ENCODE assay signal across 1 cellular context in genomic region chr2:20507166-20507692, GRCh38.
A peak's percentile ranks its signal among the peaks of the same experiment; 100 is the strongest.
TF ChIP-seq lines count a peak whose summit lies in the region.

No MANE protein-coding gene starts in this region.

TF ChIP-seq in GM12878, 131 proteins besides CTCF, POLR2A, EP300 and RAD21 (continued from another document):
- TF ChIP-seq ZBTB4 (CRISPR knock-in tag; IDR thresholded peaks at IDR 0.05) = no peak
- no peak for TF ChIP-seq CHD1 (IDR thresholded peaks at IDR 0.05; ENCODE audit: low read depth, low read length)
- no peak for TF ChIP-seq KDM1A (IDR thresholded peaks at IDR 0.05; ENCODE audit: borderline replicate concordance)
- TF ChIP-seq SUPT20H (IDR thresholded peaks at IDR 0.05; ENCODE audit: borderline replicate concordance, control insufficient read depth, low read depth, low read length) = no peak
- TF ChIP-seq NR2C2 (IDR thresholded peaks at IDR 0.05; ENCODE audit: borderline replicate concordance, control insufficient read depth, insufficient read length, low read depth) = no peak
- TF ChIP-seq RCOR1 (conservative IDR thresholded peaks at IDR 0.05; ENCODE audit: low read depth, low read length) = no peak
- peak; percentile 71 for TF ChIP-seq CREB1 (IDR thresholded peaks at IDR 0.05; ENCODE audit: low read depth)
- no peak for TF ChIP-seq SIN3A (IDR thresholded peaks at IDR 0.05; ENCODE audit: low read depth, low read length)
- TF ChIP-seq JUNB (IDR thresholded peaks at IDR 0.05) = no peak; the same call in 1 of the 2 replicates
- no peak for TF ChIP-seq ZNF622 (IDR thresholded peaks at IDR 0.05)
- no peak for TF ChIP-seq FOXK2 (IDR thresholded peaks at IDR 0.05)
- TF ChIP-seq RB1 (IDR thresholded peaks at IDR 0.05; ENCODE audit: borderline replicate concordance) = no peak
- no peak for TF ChIP-seq EZH2 (IDR thresholded peaks at IDR 0.05; ENCODE audit: borderline replicate concordance, control insufficient read depth, low read depth, low read length)
- TF ChIP-seq NKRF (conservative IDR thresholded peaks at IDR 0.05) = no peak
- peak; percentile 37; the same call in 1 of the 2 replicates for TF ChIP-seq PAX5 (IDR thresholded peaks at IDR 0.05; ENCODE audit: borderline replicate concordance, low read depth, low read length)
- TF ChIP-seq CREM (IDR thresholded peaks at IDR 0.05; ENCODE audit: low read depth) = peak; percentile 49; the same call in 1 of the 2 replicates
- TF ChIP-seq RUNX3 (IDR thresholded peaks at IDR 0.05; ENCODE audit: low read length) = peak; percentile 95
- peak; percentile 68 for TF ChIP-seq RELB (IDR thresholded peaks at IDR 0.05; ENCODE audit: low read depth)
- no peak for TF ChIP-seq HCFC1 (IDR thresholded peaks at IDR 0.05; ENCODE audit: low read length)
- TF ChIP-seq MTA3 (IDR thresholded peaks at IDR 0.05; ENCODE audit: borderline replicate concordance, low read length) = no peak
- no peak for TF ChIP-seq SPI1 (IDR thresholded peaks at IDR 0.05; ENCODE audit: borderline replicate concordance, insufficient read depth, low read depth, low read length)
- no peak for TF ChIP-seq ZNF384 (IDR thresholded peaks at IDR 0.05; ENCODE audit: borderline replicate concordance, low read depth, low read length)
- no peak for TF ChIP-seq YY1 (IDR thresholded peaks at IDR 0.05; ENCODE audit: low read depth, low read length)
- no peak for TF ChIP-seq SP1 (IDR thresholded peaks at IDR 0.05; ENCODE audit: low read depth, low read length)
- no peak for TF ChIP-seq CBX3 (IDR thresholded peaks at IDR 0.05; ENCODE audit: borderline replicate concordance, low read depth)
- TF ChIP-seq SREBF1 (IDR thresholded peaks at IDR 0.05; ENCODE audit: low read length) = no peak
- TF ChIP-seq TCF3 (IDR thresholded peaks at IDR 0.05; ENCODE audit: borderline replicate concordance, insufficient read depth, low read depth, low read length) = 0 out of 2 replicates have a peak, but pooled peaks have one; percentile 20
- TF ChIP-seq MEF2B (IDR thresholded peaks at IDR 0.05; ENCODE audit: partially characterized antibody, poor library complexity, severe bottlenecking) = no peak
- 0 out of 2 replicates have a peak, but pooled peaks have one; percentile 8 for TF ChIP-seq RAD51 (IDR thresholded peaks at IDR 0.05)
- TF ChIP-seq CEBPB (IDR thresholded peaks at IDR 0.05; ENCODE audit: borderline replicate concordance in 1 of 2, low read depth in 2 of 2, low read length in 2 of 2) = no peak
- TF ChIP-seq NFYA (IDR thresholded peaks at IDR 0.05; ENCODE audit: borderline replicate concordance, low read depth, low read length) = no peak
- TF ChIP-seq CBFB (IDR thresholded peaks at IDR 0.05; ENCODE audit: low read depth) = peak; percentile 62; the same call in 1 of the 2 replicates
- TF ChIP-seq SUZ12 (IDR thresholded peaks at IDR 0.05; ENCODE audit: unreplicated experiment) = no peak
- TF ChIP-seq SRF (IDR thresholded peaks at IDR 0.05; ENCODE audit: low read depth in 2 of 2, low read length in 2 of 2) = no peak
- no peak for TF ChIP-seq HDAC6 (IDR thresholded peaks at IDR 0.05; ENCODE audit: unreplicated experiment)
- TF ChIP-seq ZSCAN29 (IDR thresholded peaks at IDR 0.05) = no peak
- TF ChIP-seq TAF1 (IDR thresholded peaks at IDR 0.05; ENCODE audit: borderline replicate concordance, low read depth, low read length) = no peak
- TF ChIP-seq NFXL1 (IDR thresholded peaks at IDR 0.05; ENCODE audit: borderline replicate concordance) = no peak
- no peak for TF ChIP-seq ELK1 (IDR thresholded peaks at IDR 0.05; ENCODE audit: low read depth, low read length)
- TF ChIP-seq ZBTB33 (IDR thresholded peaks at IDR 0.05) = no peak
- no peak for TF ChIP-seq SMC3 (IDR thresholded peaks at IDR 0.05; ENCODE audit: borderline replicate concordance, low read length)
- TF ChIP-seq ASH2L (IDR thresholded peaks at IDR 0.05; ENCODE audit: borderline replicate concordance, low read depth) = no peak
- TF ChIP-seq GABPA (IDR thresholded peaks at IDR 0.05; ENCODE audit: low read depth) = no peak
- no peak for TF ChIP-seq USF1 (IDR thresholded peaks at IDR 0.05; ENCODE audit: borderline replicate concordance, extremely low read length, insufficient read depth, low read depth, low read length)
- TF ChIP-seq ATF2 (IDR thresholded peaks at IDR 0.05; ENCODE audit: low read length) = 0 out of 2 replicates have a peak, but pooled peaks have one; percentile 7
- TF ChIP-seq SMAD1 (IDR thresholded peaks at IDR 0.05; ENCODE audit: low read depth, partially characterized antibody) = no peak
- no peak for TF ChIP-seq IRF4 (IDR thresholded peaks at IDR 0.05; ENCODE audit: low read depth, low read length)
- TF ChIP-seq IRF5 (IDR thresholded peaks at IDR 0.05; ENCODE audit: borderline replicate concordance) = no peak
- TF ChIP-seq ZZZ3 (IDR thresholded peaks at IDR 0.05; ENCODE audit: control insufficient read depth, insufficient read length, low read depth) = no peak
- no peak for TF ChIP-seq CHD4 (IDR thresholded peaks at IDR 0.05)
- no peak for TF ChIP-seq SMARCA5 (IDR thresholded peaks at IDR 0.05)
